ENCODE assay signal across 8 cellular contexts in the genomic region with DNA sequence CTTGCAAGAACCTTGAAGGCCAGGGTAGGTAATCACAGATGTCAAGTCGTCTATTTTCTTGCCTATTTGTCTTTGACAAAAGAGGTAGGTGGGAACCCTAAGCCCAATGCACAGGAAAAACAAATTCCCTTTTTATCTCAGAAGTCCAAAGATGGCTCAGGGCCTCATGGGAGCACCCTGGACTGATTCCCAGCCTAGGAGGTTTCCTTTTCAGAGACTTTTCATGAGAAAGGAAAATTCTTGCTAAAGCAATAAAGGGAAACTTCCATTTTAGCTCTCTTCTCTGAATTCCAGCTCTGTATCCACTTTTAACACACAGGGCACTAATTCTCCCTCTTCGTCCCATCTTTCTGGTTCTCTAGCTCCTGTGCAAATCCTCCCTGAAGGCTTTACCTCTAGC. TPM values are rescaled to one million over a fixed set of nuclear protein-coding genes. Genes with fewer than 3 reads are reported as not detected.
DNase-seq lines count a peak whose midpoint lies in the region; ATAC-seq and TF ChIP-seq lines count a peak whose summit lies in the region.

No MANE protein-coding gene starts in this region.

- TF ChIP-seq CTCF in DOHH2 (IDR thresholded peaks at IDR 0.05; ENCODE audit: low read depth, low read length, poor library complexity, severe bottlenecking), result no peak
- TF ChIP-seq CTCF in gastroesophageal sphincter (IDR thresholded peaks at IDR 0.05), result no peak

- H3K4me1 ChIP-seq in DOHH2 (ENCODE audit: control insufficient read depth, low read length) (peaks cover 19% of the 10 kb centered on the region), gastroesophageal sphincter (peaks cover 0 to 37% (median 9%) of the 10 kb centered on the region in 3 donors), rectal smooth muscle tissue (ENCODE audit: control insufficient read depth, insufficient read depth, low read length) (peaks cover 11% of the 10 kb centered on the region)

- H3K79me2 ChIP-seq in DOHH2 (ENCODE audit: control insufficient read depth, low read length), result 0 out of 2 replicates have a peak, but pooled peaks cover 3% of the 10 kb centered on the region

- no peak for ATAC-seq in activated CD8-positive, alpha-beta T cell treated with anti-CD3 and anti-CD28 coated beads, Interleukin-2, amount 10 ng/mL, durations not matched to agents 7 days and 5 days
- ATAC-seq in gastroesophageal sphincter (no peak), GM18909 (IDR thresholded peaks at IDR 0.05; ENCODE audit: poor library complexity, unreplicated experiment) (no peak), HG03159 (IDR thresholded peaks at IDR 0.05; ENCODE audit: unreplicated experiment) (no peak)

- peaks cover 25% of the 10 kb centered on the region for H3K36me3 ChIP-seq in DOHH2 (ENCODE audit: control insufficient read depth, low read length)
- H3K36me3 ChIP-seq in gastroesophageal sphincter, result peaks cover 0 to 35% of the 10 kb centered on the region in 2 donors
- peaks cover 4% of the 10 kb centered on the region for H3K36me3 ChIP-seq in rectal smooth muscle tissue (ENCODE audit: control insufficient read depth, insufficient read depth, low read length)

- H3K4me3 Mint-ChIP-seq in activated CD8-positive, alpha-beta T cell treated with anti-CD3 and anti-CD28 coated beads, Interleukin-2, amount 10 ng/mL, durations not matched to agents 7 days and 5 days, result peak overlapping the region; percentile 93

- H3K27me3 ChIP-seq in DOHH2 (ENCODE audit: control insufficient read depth, low read length), result 0 out of 2 replicates have a peak, but pooled peaks cover 3% of the 10 kb centered on the region
- H3K27me3 ChIP-seq in gastroesophageal sphincter, result no peaks in the 10 kb centered on the region
- no peaks in the 10 kb centered on the region for H3K27me3 ChIP-seq in rectal smooth muscle tissue (ENCODE audit: control insufficient read depth, insufficient read depth, low read length)

- peak overlapping the region; percentile 95 for H3K4me2 ChIP-seq in DOHH2 (ENCODE audit: low read length)

- H3K9me3 ChIP-seq in DOHH2 (ENCODE audit: control insufficient read depth, insufficient read depth, low read length) (no peaks in the 10 kb centered on the region), gastroesophageal sphincter (no peaks in the 10 kb centered on the region)

- no peaks in the 10 kb centered on the region for H4K20me1 ChIP-seq in DOHH2 (ENCODE audit: control insufficient read depth, insufficient read depth, low read depth, low read length)

- no peak for DNase-seq in activated CD8-positive, alpha-beta T cell treated with anti-CD3 and anti-CD28 coated beads, Interleukin-2, amount 10 ng/mL, durations not matched to agents 7 days and 5 days
- DNase-seq in retina (no peak), OCI-M2 (lab: John Stamatoyannopoulos, UW; ENCODE audit: unreplicated experiment) (no peak)

- peak overlapping the region; percentile 92 for H3K27ac Mint-ChIP-seq in activated CD8-positive, alpha-beta T cell treated with anti-CD3 and anti-CD28 coated beads, Interleukin-2, amount 10 ng/mL, durations not matched to agents 7 days and 5 days

- TF ChIP-seq EP300 in gastroesophageal sphincter (IDR thresholded peaks at IDR 0.05), result no peak

- peaks cover 3% of the 10 kb centered on the region for H3K27me3 Mint-ChIP-seq in activated CD8-positive, alpha-beta T cell treated with anti-CD3 and anti-CD28 coated beads, Interleukin-2, amount 10 ng/mL, durations not matched to agents 7 days and 5 days (ENCODE audit: low read depth)

- peak overlapping the region; percentile 86 for H3K4me3 ChIP-seq in DOHH2 (ENCODE audit: low read length)
- peak overlapping the region; percentile 59 to 64 for H3K4me3 ChIP-seq in gastroesophageal sphincter
- peak overlapping the region; percentile 20 for H3K4me3 ChIP-seq in rectal smooth muscle tissue (ENCODE audit: low read length)

- H3K9me3 Mint-ChIP-seq in activated CD8-positive, alpha-beta T cell treated with anti-CD3 and anti-CD28 coated beads, Interleukin-2, amount 10 ng/mL, durations not matched to agents 7 days and 5 days (ENCODE audit: insufficient read depth), result no peaks in the 10 kb centered on the region

- no peak for TF ChIP-seq POLR2A in gastroesophageal sphincter (IDR thresholded peaks at IDR 0.05)

- no peak overlapping the region for H3K9ac ChIP-seq in rectal smooth muscle tissue (ENCODE audit: low read length)

- 6 to 9% methylated on average over 2 of the region's 2 CpGs for WGBS in gastroesophageal sphincter (ENCODE audit: low coverage in 1 of 2), 2 donors

- no peaks in the 10 kb centered on the region for H3K9me2 ChIP-seq in DOHH2 (replicated peaks; ENCODE audit: control insufficient read depth, low read length)

- H3K4me1 Mint-ChIP-seq in activated CD8-positive, alpha-beta T cell treated with anti-CD3 and anti-CD28 coated beads, Interleukin-2, amount 10 ng/mL, durations not matched to agents 7 days and 5 days (ENCODE audit: low read depth), result peaks cover 20% of the 10 kb centered on the region

- POLR2A ChIA-PET in activated CD8-positive, alpha-beta T cell treated with anti-CD3 and anti-CD28 coated beads, Interleukin-2, amount 10 ng/mL, durations not matched to agents 7 days and 5 days (lab: Charles Lee), result no interaction called here

- peaks cover 38% of the 10 kb centered on the region for H3K36me3 Mint-ChIP-seq in activated CD8-positive, alpha-beta T cell treated with anti-CD3 and anti-CD28 coated beads, Interleukin-2, amount 10 ng/mL, durations not matched to agents 7 days and 5 days (ENCODE audit: low read depth)

- H3K27ac ChIP-seq in DOHH2 (ENCODE audit: low read depth, low read length) (no peak overlapping the region), gastroesophageal sphincter (peak overlapping the region; percentile 76 to 97 (median 89)), rectal smooth muscle tissue (ENCODE audit: low read depth, low read length) (no peak overlapping the region)

- H3F3A ChIP-seq in DOHH2 (ENCODE audit: control insufficient read depth, insufficient read depth), result peaks cover 9% of the 10 kb centered on the region

- CTCF ChIA-PET in activated CD8-positive, alpha-beta T cell treated with anti-CD3 and anti-CD28 coated beads, Interleukin-2, amount 10 ng/mL, durations not matched to agents 7 days and 5 days (lab: Charles Lee), result interaction anchor here (1.2 kb wide), 2 partner anchors 107 to 152 kb away, joined by 3 read pairs; no protein-coding TSS in a partner anchor

RNA-seq across cellular contexts. Expression of gene ZNF641, which starts 1.2 kb away (rescaled TPM):
- 10 to 100 TPM; 10.6 to 14.1 TPM for total RNA-seq in activated CD8-positive, alpha-beta T cell treated with anti-CD3 and anti-CD28 coated beads, Interleukin-2, amount 10 ng/mL, durations not matched to agents 7 days and 5 days
- total RNA-seq in gastroesophageal sphincter, result 10 to 100 TPM; 27.1 to 33.0 (median 30.7) TPM

Comparison
In these comparisons a context has a peak if more than half of its experiments do, and no peak if none do; other contexts are left out.
1. H3K27ac ChIP-seq: peak in gastroesophageal sphincter (4 of 4); none in DOHH2 (single experiment) and rectal smooth muscle tissue (single experiment).
2. H3K4me3 ChIP-seq: peak in every context shown above with its lines; median percentile 86 in DOHH2; 62 in gastroesophageal sphincter; 20 in rectal smooth muscle tissue.